1 cellular context compared by ENCODE assay signal in the genomic region with DNA sequence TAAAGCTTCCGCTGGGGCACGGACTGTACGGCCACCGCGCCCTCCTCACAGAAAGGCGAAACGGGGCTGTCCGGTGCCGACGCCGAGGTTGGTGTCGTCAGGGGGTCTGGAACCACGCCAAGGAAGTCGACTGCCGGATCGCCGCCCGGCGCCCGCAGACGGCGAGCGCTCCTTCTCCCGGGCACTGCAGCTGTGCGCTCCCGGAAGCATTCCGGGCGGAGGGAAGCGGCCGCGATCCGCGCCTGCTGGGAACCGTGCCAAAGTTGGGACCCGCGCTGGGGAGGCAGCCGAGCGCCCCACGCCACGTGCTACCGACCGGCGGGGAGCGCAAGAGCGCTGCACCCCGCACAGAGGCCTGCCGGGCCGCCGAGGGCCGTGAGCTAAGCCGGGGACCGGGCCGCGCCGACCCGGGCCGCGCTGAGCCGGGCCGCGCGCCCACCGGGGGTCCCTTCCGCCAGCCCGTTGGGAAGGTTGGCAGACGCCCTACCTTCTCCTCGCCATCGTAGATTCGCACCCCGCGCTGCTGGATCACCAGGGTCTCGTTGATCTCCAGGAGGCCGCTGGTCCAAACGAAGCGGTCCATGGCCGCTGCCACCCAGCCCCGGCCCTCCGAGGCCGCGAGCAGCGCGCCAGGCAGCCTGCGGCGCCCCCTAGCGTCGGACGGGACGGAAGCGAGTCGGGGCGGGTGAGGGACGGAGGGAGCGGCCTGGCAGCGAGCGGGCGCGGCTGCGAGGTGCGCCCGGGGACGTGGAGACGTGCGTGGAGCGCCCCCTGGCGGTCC.
TF ChIP-seq lines count a peak whose summit lies in the region.

A gene with protein sequence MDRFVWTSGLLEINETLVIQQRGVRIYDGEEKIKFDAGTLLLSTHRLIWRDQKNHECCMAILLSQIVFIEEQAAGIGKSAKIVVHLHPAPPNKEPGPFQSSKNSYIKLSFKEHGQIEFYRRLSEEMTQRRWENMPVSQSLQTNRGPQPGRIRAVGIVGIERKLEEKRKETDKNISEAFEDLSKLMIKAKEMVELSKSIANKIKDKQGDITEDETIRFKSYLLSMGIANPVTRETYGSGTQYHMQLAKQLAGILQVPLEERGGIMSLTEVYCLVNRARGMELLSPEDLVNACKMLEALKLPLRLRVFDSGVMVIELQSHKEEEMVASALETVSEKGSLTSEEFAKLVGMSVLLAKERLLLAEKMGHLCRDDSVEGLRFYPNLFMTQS (minus strand): TSS at position 623 of the 781 bp plus-strand sequence. CDS start 40 bp downstream, at position 583.

TF ChIP-seq in IMR-90, 13 proteins besides CTCF, POLR2A, EP300 and RAD21:
- TF ChIP-seq, protein P1, sequence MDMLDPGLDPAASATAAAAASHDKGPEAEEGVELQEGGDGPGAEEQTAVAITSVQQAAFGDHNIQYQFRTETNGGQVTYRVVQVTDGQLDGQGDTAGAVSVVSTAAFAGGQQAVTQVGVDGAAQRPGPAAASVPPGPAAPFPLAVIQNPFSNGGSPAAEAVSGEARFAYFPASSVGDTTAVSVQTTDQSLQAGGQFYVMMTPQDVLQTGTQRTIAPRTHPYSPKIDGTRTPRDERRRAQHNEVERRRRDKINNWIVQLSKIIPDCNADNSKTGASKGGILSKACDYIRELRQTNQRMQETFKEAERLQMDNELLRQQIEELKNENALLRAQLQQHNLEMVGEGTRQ (IDR thresholded peaks at IDR 0.05; ENCODE audit: low read depth, low read length) = no peak; the same call in 1 of the 2 replicates
- TF ChIP-seq CEBPB (IDR thresholded peaks at IDR 0.05; ENCODE audit: low read depth, low read length) = 0 out of 2 replicates have a peak, but pooled peaks have one; percentile 16
- TF ChIP-seq RFX5 (IDR thresholded peaks at IDR 0.05; ENCODE audit: low read depth, low read length) = 0 out of 2 replicates have a peak, but pooled peaks have one; percentile 8
- no peak; the same call in 1 of the 2 replicates for TF ChIP-seq CHD1 (IDR thresholded peaks at IDR 0.05; ENCODE audit: low read depth, low read length)
- TF ChIP-seq FOS (IDR thresholded peaks at IDR 0.05; ENCODE audit: low read depth, low read length) = no peak
- TF ChIP-seq MAZ (IDR thresholded peaks at IDR 0.05; ENCODE audit: borderline replicate concordance, low read depth, low read length) = peak; percentile 99
- TF ChIP-seq MXI1 (IDR thresholded peaks at IDR 0.05; ENCODE audit: borderline replicate concordance, low read depth, low read length) = peak; percentile 65; the same call in 1 of the 2 replicates
- no peak for TF ChIP-seq NFE2L2 (IDR thresholded peaks at IDR 0.05; ENCODE audit: low read depth, low read length)
- TF ChIP-seq, protein P2, sequence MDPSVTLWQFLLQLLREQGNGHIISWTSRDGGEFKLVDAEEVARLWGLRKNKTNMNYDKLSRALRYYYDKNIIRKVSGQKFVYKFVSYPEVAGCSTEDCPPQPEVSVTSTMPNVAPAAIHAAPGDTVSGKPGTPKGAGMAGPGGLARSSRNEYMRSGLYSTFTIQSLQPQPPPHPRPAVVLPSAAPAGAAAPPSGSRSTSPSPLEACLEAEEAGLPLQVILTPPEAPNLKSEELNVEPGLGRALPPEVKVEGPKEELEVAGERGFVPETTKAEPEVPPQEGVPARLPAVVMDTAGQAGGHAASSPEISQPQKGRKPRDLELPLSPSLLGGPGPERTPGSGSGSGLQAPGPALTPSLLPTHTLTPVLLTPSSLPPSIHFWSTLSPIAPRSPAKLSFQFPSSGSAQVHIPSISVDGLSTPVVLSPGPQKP (IDR thresholded peaks at IDR 0.05; ENCODE audit: borderline replicate concordance, low read depth, low read length) = no peak
- TF ChIP-seq MAFK (IDR thresholded peaks at IDR 0.05; ENCODE audit: low read depth, low read length) = no peak
- peak; percentile 75 for TF ChIP-seq RCOR1 (IDR thresholded peaks at IDR 0.05; ENCODE audit: insufficient replicate concordance, low read length)
- peak; percentile 39; the same call in 1 of the 2 replicates for TF ChIP-seq BHLHE40 (IDR thresholded peaks at IDR 0.05; ENCODE audit: low read depth, low read length)
- TF ChIP-seq SMC3 (IDR thresholded peaks at IDR 0.05; ENCODE audit: low read depth, low read length) = peak; percentile 80
